ENCODE assay signal across 16 cellular contexts in the genomic region with DNA sequence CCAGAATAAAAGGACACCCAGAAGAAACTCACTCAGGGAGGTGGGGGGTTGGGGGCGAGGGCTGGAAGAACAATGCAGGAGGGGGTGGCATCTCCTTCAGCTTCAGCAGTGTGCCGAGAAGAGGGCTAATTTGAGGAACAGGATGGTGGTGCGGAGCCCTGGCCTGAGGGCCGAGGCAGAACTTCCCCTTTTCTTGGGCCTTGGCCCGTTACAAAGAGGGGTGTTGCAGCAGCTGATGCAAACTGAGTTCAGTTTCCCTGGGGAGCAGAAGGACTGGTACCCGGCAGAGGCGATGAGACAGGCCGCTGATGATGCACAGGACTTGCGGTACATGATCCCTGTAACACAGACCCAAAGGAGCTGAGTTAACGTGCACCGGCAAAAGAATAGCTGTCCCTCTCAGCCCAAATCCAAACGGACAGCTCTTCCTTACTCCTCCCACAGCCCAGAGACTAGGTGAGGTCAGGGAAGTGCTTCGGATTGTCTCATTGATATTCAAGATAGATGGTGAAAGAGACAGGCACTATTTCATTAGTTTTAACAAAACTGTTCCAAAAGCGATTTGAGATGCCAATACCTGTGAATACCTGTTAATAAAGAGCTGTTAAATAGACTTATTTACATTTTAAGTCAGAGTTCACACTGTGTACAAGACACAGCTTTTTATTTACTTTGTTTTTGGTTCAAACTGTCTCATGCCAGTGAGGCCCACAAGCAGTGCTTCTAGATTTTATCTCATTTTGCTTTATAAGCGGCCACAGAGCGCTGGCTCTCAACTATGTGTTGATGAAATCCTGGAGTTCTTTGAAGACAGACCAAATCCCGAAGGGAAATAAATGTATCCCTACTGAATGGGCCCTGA. TPM values are rescaled to one million over a fixed set of nuclear protein-coding genes. Genes with fewer than 3 reads are reported as not detected.
A peak's percentile ranks its signal among the peaks of the same experiment; 100 is the strongest.
DNase-seq lines count a peak whose midpoint lies in the region; ATAC-seq and TF ChIP-seq lines count a peak whose summit lies in the region.
"Had no signal": no experiment of that assay in that cellular context is flagged by ENCODE, and none has a peak within 500 bp of the region (broad histone marks: within the 10 kb centered on the region; RNA-seq: fewer than 3 reads in every experiment).

No MANE protein-coding gene starts in this region.

- no peak overlapping the region for H3K27ac Mint-ChIP-seq in Calu3 (ENCODE audit: unreplicated experiment)
- H3K27ac Mint-ChIP-seq: activated CD4-positive, alpha-beta T cell treated with anti-CD3 and anti-CD28 coated beads for 36 hours; T-cell had no signal

- no peak for TF ChIP-seq EP300 in ovary (IDR thresholded peaks at IDR 0.05)

- CTCF ChIA-PET in Calu3 (lab: Charles Lee): interaction anchor here (0.6 to 1.8 kb wide), 2 partner anchors 11 to 36 kb away, joined by 3 to 4 read pairs; no protein-coding TSS in a partner anchor

- TF ChIP-seq POLR2A in ovary (IDR thresholded peaks at IDR 0.05): no peak

- no peaks in the 10 kb centered on the region for H3K27me3 ChIP-seq in ovary
- H3K27me3 ChIP-seq: BE2C had no signal

- ATAC-seq in HG02588 (IDR thresholded peaks at IDR 0.05; ENCODE audit: unreplicated experiment): peak; percentile 68
- no peak for ATAC-seq in GM21825 (IDR thresholded peaks at IDR 0.05; ENCODE audit: unreplicated experiment)
- ATAC-seq: activated CD4-positive, alpha-beta T cell treated with anti-CD3 and anti-CD28 coated beads for 36 hours; activated T-cell treated with anti-CD3 and anti-CD28 coated beads, Interleukin-2, amount 50 U/mL, for 4 hours; T-cell had no signal

- peaks cover 4% of the 10 kb centered on the region for H3K36me3 Mint-ChIP-seq in Calu3 (ENCODE audit: insufficient read depth, unreplicated experiment)
- H3K36me3 Mint-ChIP-seq: T-cell had no signal

- no peaks in the 10 kb centered on the region for H3K4me1 Mint-ChIP-seq in Calu3 (ENCODE audit: low read depth, unreplicated experiment)
- H3K4me1 Mint-ChIP-seq: activated CD4-positive, alpha-beta T cell treated with anti-CD3 and anti-CD28 coated beads for 36 hours; T-cell had no signal

- DNase-seq in Calu3 (no peak), OCI-M1 (lab: John Stamatoyannopoulos, UW) (peak; percentile 26), midbrain (lab: John Stamatoyannopoulos, UW) (peak; percentile 20), NCI-H526 treated with DMSO at 0.1 percent for 48 hours (lab: John Stamatoyannopoulos, UW) (no peak), GM19240 (ENCODE audit: insufficient read length, low spot score) (no peak), ovary (no peak)
- DNase-seq: activated CD4-positive, alpha-beta T cell treated with anti-CD3 and anti-CD28 coated beads for 36 hours; activated T-cell treated with anti-CD3 and anti-CD28 coated beads, Interleukin-2, amount 50 U/mL, for 4 hours; BE2C; NCI-H1048; NCI-H2227 treated with DMSO at 0.1 percent for 48 hours; stimulated activated CD4-positive, alpha-beta T cell treated with anti-CD3 and anti-CD28 coated beads, Interleukin-4, amount 100 ng/mL, for 24 hours; T-cell had no signal

- H3K27me3 Mint-ChIP-seq in Calu3 (ENCODE audit: unreplicated experiment): no peaks in the 10 kb centered on the region

- no peak overlapping the region for H3K27ac ChIP-seq in ovary

- no peak overlapping the region for H3K4me3 ChIP-seq in ovary

- no peaks in the 10 kb centered on the region for H3K4me1 ChIP-seq in ovary (ENCODE audit: insufficient read depth)
- H3K4me1 ChIP-seq: BE2C had no signal

- H3K9me3 ChIP-seq in ovary: no peaks in the 10 kb centered on the region
- H3K9me3 ChIP-seq: BE2C had no signal

- WGBS in ovary, 3 donors: 88 to 93% (median 93%) methylated on average over 17 of the region's 17 CpGs

- H3K36me3 ChIP-seq in ovary: no peaks in the 10 kb centered on the region
- H3K36me3 ChIP-seq: BE2C had no signal

- TSS peak; percentile 66 for BruUV-seq in Calu3 (replicated peaks; lab: Mats Ljungman, UMichigan)

- no peaks in the 10 kb centered on the region for H3K9me3 Mint-ChIP-seq in Calu3 (ENCODE audit: low read depth, unreplicated experiment)
- H3K9me3 Mint-ChIP-seq: activated T-cell treated with anti-CD3 and anti-CD28 coated beads, Interleukin-2, amount 50 U/mL, for 4 hours had no signal

- TF ChIP-seq CTCF in Calu3 (IDR thresholded peaks at IDR 0.05; ENCODE audit: unreplicated experiment): no peak
- no peak for TF ChIP-seq CTCF in ovary (IDR thresholded peaks at IDR 0.05)

- H3K4me3 Mint-ChIP-seq in Calu3 (ENCODE audit: low read depth, unreplicated experiment): no peak overlapping the region
- H3K4me3 Mint-ChIP-seq: activated CD4-positive, alpha-beta T cell treated with anti-CD3 and anti-CD28 coated beads for 36 hours; activated T-cell treated with anti-CD3 and anti-CD28 coated beads, Interleukin-2, amount 50 U/mL, for 4 hours; T-cell had no signal

- intact Hi-C loops in Calu3 (cut with micrococcal nuclease; ENCODE audit: unreplicated experiment): no loop called here
- intact Hi-C loops in ovary (cut with DNase I): no loop called here

RNA-seq across cellular contexts. Expression of a gene that starts 23.8 kb away (rescaled TPM):
- total RNA-seq in Calu3 (2022) (15.8 and 34.3 TPM in 2 replicates), ovary (10 to 100 TPM in 2 of 7 donors, 1 to 10 TPM in 3, not detected in 2; 4.1 to 77.3 (median 8.9) TPM)
- polyA plus RNA-seq in ovary: 1 to 10 TPM in 1 of 2 donors, under 1 TPM in 1; 0.83 to 1.6 TPM
- total RNA-seq: activated CD4-positive, alpha-beta T cell treated with anti-CD3 and anti-CD28 coated beads for 36 hours; activated T-cell treated with anti-CD3 and anti-CD28 coated beads, Interleukin-2, amount 50 U/mL, for 4 hours; HT-29 had no signal

Comparison
In these comparisons a context has a peak if more than half of its experiments do, and no peak if none do; other contexts are left out.
1. DNase-seq: peak in OCI-M1 (single experiment) and midbrain (single experiment); none in Calu3 (single experiment), NCI-H526 treated with DMSO at 0.1 percent for 48 hours (single experiment), GM19240 (single experiment) and ovary (0 of 5).